ENCODE assay signal across 8 cellular contexts in the genomic region with DNA sequence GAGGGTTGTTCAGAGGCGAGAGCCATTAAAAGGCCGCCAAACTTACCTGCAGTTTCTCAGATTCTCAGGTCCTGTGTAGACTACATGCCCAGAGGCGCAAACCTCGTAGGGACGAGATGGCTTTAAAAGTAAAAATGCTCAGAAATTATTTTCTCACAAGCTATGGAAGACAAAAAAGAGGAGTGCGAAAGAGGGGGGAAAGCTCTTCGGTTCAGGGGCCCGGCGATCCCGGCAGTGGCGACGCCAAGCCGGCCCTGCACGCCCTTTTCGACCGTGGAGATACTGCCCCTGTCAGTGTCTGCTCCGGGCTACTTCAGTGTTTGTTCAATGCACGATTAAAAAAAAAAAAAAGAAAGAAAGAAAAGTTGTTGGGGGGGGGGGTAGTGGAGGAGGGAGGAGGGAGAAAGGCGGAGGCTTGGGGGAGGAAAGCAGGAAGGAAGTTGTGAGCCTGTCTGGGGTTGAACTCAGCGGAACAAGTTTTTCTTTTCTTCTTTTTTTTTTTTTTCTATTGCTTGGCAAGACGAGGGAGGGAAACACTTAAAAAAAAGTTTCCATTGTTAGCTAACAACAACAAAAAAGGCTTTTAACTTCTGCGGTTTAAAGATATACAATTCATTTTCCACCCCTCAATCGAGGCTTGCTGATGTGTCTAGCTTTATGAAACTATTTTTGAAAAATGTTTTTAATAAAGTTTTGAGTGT. TPM values are rescaled to one million over a fixed set of nuclear protein-coding genes. Genes with fewer than 3 reads are reported as not detected.
A peak's percentile ranks its signal among the peaks of the same experiment; 100 is the strongest.
DNase-seq lines count a peak whose midpoint lies in the region; TF ChIP-seq lines count a peak whose summit lies in the region.

ITPKB (minus strand) TSS at position 288 of the 701 bp plus-strand sequence. CDS start 1,824 bp downstream, outside the sequence.

- H3K27me3 ChIP-seq in breast epithelium: no peaks in the 10 kb centered on the region
- H3K27me3 ChIP-seq in iPS-15b (ENCODE audit: control insufficient read depth, insufficient read depth, low read length): peaks cover 55% of the 10 kb centered on the region

- TF ChIP-seq CTCF in breast epithelium (IDR thresholded peaks at IDR 0.05): no peak

- DNase-seq in GM03348 (ENCODE audit: low spot score): peak; percentile 83
- DNase-seq in HT-29 (ENCODE audit: low spot score): peak; percentile 52
- DNase-seq in breast epithelium (ENCODE audit: low spot score in 2 of 2): peak; percentile 32 to 59
- DNase-seq in skeletal muscle cell (ENCODE audit: low read depth): no peak
- DNase-seq in 8988T: no peak
- DNase-seq in NCI-H345 treated with DMSO at 0.1 percent for 48 hours (lab: John Stamatoyannopoulos, UW; ENCODE audit: unreplicated experiment): no peak

- no peaks in the 10 kb centered on the region for H3K9me3 ChIP-seq in breast epithelium
- no peaks in the 10 kb centered on the region for H3K9me3 ChIP-seq in iPS-15b (ENCODE audit: control insufficient read depth, insufficient read depth, low read length)

- no peak within 1 kb of the TSS for H3K9ac ChIP-seq in iPS-15b (ENCODE audit: low read depth, low read length)

- peak; percentile 27 for TF ChIP-seq POLR2A in breast epithelium (IDR thresholded peaks at IDR 0.05)

- intact Hi-C loops in T-helper 2 cell treated with Interferon-gamma antibody and Interleukin-4, amounts not matched to agents 100 ng/mL and 5 ng/mL, for 36 hours (cut with micrococcal nuclease): loop anchor here (1.0 to 5.0 kb wide), 12 partner anchors 26 to 742 kb away; partner anchors contain the start of genes PARP1 and SDE2
- intact Hi-C loops in breast epithelium (cut with DNase I; ENCODE audit: low total_unique reads): no loop called here

- H3K36me3 ChIP-seq in breast epithelium: no peaks in the 10 kb centered on the region
- no peaks in the 10 kb centered on the region for H3K36me3 ChIP-seq in iPS-15b (ENCODE audit: control insufficient read depth, insufficient read depth, low read length)

- peak within 1 kb of the TSS; percentile 86 to 92 for H3K27ac ChIP-seq in breast epithelium

- H3K4me3 ChIP-seq in breast epithelium (peak within 1 kb of the TSS; percentile 83 to 98 (median 89)), iPS-15b (ENCODE audit: low read depth, low read length) (peak within 1 kb of the TSS; percentile 54), skeletal muscle cell (ENCODE audit: low read depth, low read length) (peak within 1 kb of the TSS; percentile 61)

- H3K4me1 ChIP-seq in breast epithelium: peaks cover 6 to 8% of the 10 kb centered on the region in 2 donors
- H3K4me1 ChIP-seq in iPS-15b (ENCODE audit: control insufficient read depth, insufficient read depth, low read length): no peaks in the 10 kb centered on the region

RNA-seq across cellular contexts. Expression of gene ITPKB, which starts in this region (rescaled TPM):
- total RNA-seq in HT-29 (2014; rRNA removed; shearing (Covaris generic)): 2.9 and 3.7 TPM in 2 replicates
- total RNA-seq in T-helper 2 cell treated with Interferon-gamma antibody and Interleukin-4, amounts not matched to agents 100 ng/mL and 5 ng/mL, for 36 hours: 36.2 and 37.1 TPM in 2 replicates
- total RNA-seq in breast epithelium: 10 to 100 TPM; 24.0 to 37.6 (median 25.6) TPM

Comparison
In these comparisons a context has a peak if more than half of its experiments do, and no peak if none do; other contexts are left out.
1. DNase-seq: peak in GM03348 (single experiment), HT-29 (single experiment) and breast epithelium (2 of 2); none in skeletal muscle cell (single experiment), 8988T (single experiment) and NCI-H345 treated with DMSO at 0.1 percent for 48 hours (single experiment).
2. Peak in every context shown above with its lines, with median percentiles within 50 percentile points of each other: H3K4me3 ChIP-seq.